In genomic region chr16:67150833-67151396, GRCh38 we compare ENCODE assay signal across 8 cellular contexts. TPM values are rescaled to one million over a fixed set of nuclear protein-coding genes. Genes with fewer than 3 reads are reported as not detected.
DNase-seq lines count a peak whose midpoint lies in the region; ATAC-seq and TF ChIP-seq lines count a peak whose summit lies in the region.

B3GNT9 (minus strand) TSS chr16:67150998; CDS start chr16:67150485, 513 bp downstream.

- no peaks in the 10 kb centered on the region for H3K9me3 ChIP-seq in Loucy (ENCODE audit: insufficient read depth, low read depth, low read length)

- H3K4me3 ChIP-seq in Loucy (ENCODE audit: low read length, poor library complexity, severe bottlenecking), result peak within 1 kb of the TSS; percentile 71

- DNase-seq in DMS 273 treated with DMSO at 0.1 percent for 48 hours (lab: John Stamatoyannopoulos, UW), result peak; percentile 56
- DNase-seq in activated T-cell treated with anti-CD3 and anti-CD28 coated beads, Interleukin-2, amount 50 U/mL, for 1 hour, result peak; percentile 51
- DNase-seq in fibroblast of the conjunctiva (ENCODE audit: low read depth), result peak; percentile 41
- DNase-seq in naive thymus-derived CD8-positive, alpha-beta T cell, result no peak
- no peak for DNase-seq in putamen (ENCODE audit: low spot score)
- DNase-seq in stimulated activated CD4-positive, alpha-beta T cell treated with anti-CD3 and anti-CD28 coated beads, Interleukin-12 subunit alpha, Interleukin-12 subunit beta, amount 100 ng/mL, for 4 hours, result no peak

- peaks cover 6 to 23% (median 14%) of the 10 kb centered on the region in 4 donors for H3K4me1 Mint-ChIP-seq in naive thymus-derived CD8-positive, alpha-beta T cell

- H3F3A ChIP-seq in Loucy (ENCODE audit: low read depth), result no peaks in the 10 kb centered on the region

- H3K36me3 Mint-ChIP-seq in naive thymus-derived CD8-positive, alpha-beta T cell, result peaks cover 0 to 31% (median 24%) of the 10 kb centered on the region in 3 donors

- H3K4me2 ChIP-seq in Loucy (ENCODE audit: low read depth, low read length, poor library complexity, severe bottlenecking), result peak within 1 kb of the TSS; percentile 63

- POLR2A ChIA-PET in naive thymus-derived CD8-positive, alpha-beta T cell (lab: Charles Lee), result interaction anchor here (1.1 to 1.9 kb wide), 3 partner anchors 12 to 124 kb away, joined by 3 to 5 read pairs (median 3); no protein-coding TSS in a partner anchor

- H3K36me3 ChIP-seq in Loucy (ENCODE audit: insufficient read depth, low read length), result peaks cover 27% of the 10 kb centered on the region; the same call in 1 of the 2 replicates

- H3K27me3 ChIP-seq in Loucy (ENCODE audit: insufficient read depth, low read length, poor library complexity, severe bottlenecking), result no peaks in the 10 kb centered on the region

- H2AFZ ChIP-seq in Loucy (ENCODE audit: low read length), result 0 out of 2 replicates have a peak within 1 kb of the TSS, but pooled peaks have one; percentile 27

- no peaks in the 10 kb centered on the region for H3K9me2 ChIP-seq in Loucy (replicated peaks; ENCODE audit: low read depth, low read length)

- H3K27ac Mint-ChIP-seq in naive thymus-derived CD8-positive, alpha-beta T cell, result peak within 1 kb of the TSS in 3 of 10 donors; percentile 17 to 55 (median 43)

- peak within 1 kb of the TSS; percentile 46 for H3K9ac ChIP-seq in Loucy (ENCODE audit: low read depth, low read length, poor library complexity, severe bottlenecking)

- H3K9me3 Mint-ChIP-seq in naive thymus-derived CD8-positive, alpha-beta T cell, result no peaks in the 10 kb centered on the region

- ATAC-seq in GM19395 (IDR thresholded peaks at IDR 0.05; ENCODE audit: unreplicated experiment), result peak; percentile 59
- peak; percentile 13 to 29 for ATAC-seq in naive thymus-derived CD8-positive, alpha-beta T cell

- no peak for TF ChIP-seq CTCF in Loucy (conservative IDR thresholded peaks at IDR 0.05; ENCODE audit: low read length)

- H3K27me3 Mint-ChIP-seq in naive thymus-derived CD8-positive, alpha-beta T cell, result peaks cover 0 to 23% (median 13%) of the 10 kb centered on the region in 5 donors

- no peaks in the 10 kb centered on the region for H3K79me2 ChIP-seq in Loucy (ENCODE audit: insufficient read depth, low read length)

- H3K4me1 ChIP-seq in Loucy (ENCODE audit: insufficient read depth, low read length, poor library complexity, severe bottlenecking), result peaks cover 3% of the 10 kb centered on the region

- H4K20me1 ChIP-seq in Loucy (ENCODE audit: insufficient read depth, low read length, poor library complexity, severe bottlenecking), result peaks cover under 1% of the 10 kb centered on the region

- H3K4me3 Mint-ChIP-seq in naive thymus-derived CD8-positive, alpha-beta T cell, result peak within 1 kb of the TSS; percentile 56 to 86 (median 70)

RNA-seq across cellular contexts. Expression of gene B3GNT9, which starts in this region (rescaled TPM):
- total RNA-seq in naive thymus-derived CD8-positive, alpha-beta T cell, result 1 to 10 TPM; 1.5 to 1.8 TPM
- 1 to 10 TPM in 1 of 3 donors, under 1 TPM in 2; 0.19 to 1.1 (median 0.28) TPM for polyA plus RNA-seq in naive thymus-derived CD8-positive, alpha-beta T cell

Comparison
In these comparisons a context has a peak if more than half of its experiments do, and no peak if none do; other contexts are left out.
1. DNase-seq: peak in DMS 273 treated with DMSO at 0.1 percent for 48 hours (single experiment), activated T-cell treated with anti-CD3 and anti-CD28 coated beads, Interleukin-2, amount 50 U/mL, for 1 hour (single experiment) and fibroblast of the conjunctiva (single experiment); none in naive thymus-derived CD8-positive, alpha-beta T cell (0 of 10), putamen (single experiment) and stimulated activated CD4-positive, alpha-beta T cell treated with anti-CD3 and anti-CD28 coated beads, Interleukin-12 subunit alpha, Interleukin-12 subunit beta, amount 100 ng/mL, for 4 hours (single experiment).